ENCODE assay signal across 9 cellular contexts in genomic region chr3:58041826-58042324, GRCh38. TPM values are rescaled to one million over a fixed set of nuclear protein-coding genes. Genes with fewer than 3 reads are reported as not detected.
DNase-seq lines count a peak whose midpoint lies in the region; ATAC-seq, FAIRE-seq and TF ChIP-seq lines count a peak whose summit lies in the region.
"Had no signal": no experiment of that assay in that cellular context is flagged by ENCODE, and none has a peak within 500 bp of the region (broad histone marks: within the 10 kb centered on the region; RNA-seq: fewer than 3 reads in every experiment).

No MANE protein-coding gene starts in this region.

- no peak for FAIRE-seq in D721Med (lab: Jason Lieb, UNC)

- H3K4me1 Mint-ChIP-seq in activated naive CD8-positive, alpha-beta T cell (ENCODE audit: low read depth) = peaks cover 67% of the 10 kb centered on the region
- H3K4me1 Mint-ChIP-seq in activated naive CD8-positive, alpha-beta T cell treated with anti-CD3 and anti-CD28 coated beads for 36 hours = peaks cover 63% of the 10 kb centered on the region
- peaks cover 56% of the 10 kb centered on the region for H3K4me1 Mint-ChIP-seq in nephron

- no peak for DNase-seq in activated naive CD8-positive, alpha-beta T cell treated with anti-CD3 and anti-CD28 coated beads for 36 hours
- DNase-seq in adipocyte (ENCODE audit: low read depth) (peak; percentile 59), D721Med (ENCODE audit: insufficient read length, low spot score) (no peak), NCI-H2029 (lab: John Stamatoyannopoulos, UW) (no peak)
- no peak for DNase-seq in stimulated activated CD4-positive, alpha-beta T cell treated with anti-CD3 and anti-CD28 coated beads, Interleukin-2, amount 100 ng/mL, for 24 hours

- H3K27ac Mint-ChIP-seq in activated naive CD8-positive, alpha-beta T cell = peak overlapping the region; percentile 34
- no peak overlapping the region for H3K27ac Mint-ChIP-seq in activated naive CD8-positive, alpha-beta T cell treated with anti-CD3 and anti-CD28 coated beads for 36 hours
- H3K27ac Mint-ChIP-seq in nephron = peak overlapping the region; percentile 76 to 86 (median 77)
- H3K27ac Mint-ChIP-seq: activated naive CD4-positive, alpha-beta T cell treated with anti-CD3 and anti-CD28 coated beads, Interleukin-2, amount 50 U/mL, for 24 hours had no signal

- H3K4me3 ChIP-seq in adipocyte (ENCODE audit: low read length) = no peak overlapping the region

- no peak overlapping the region for H3K4me3 Mint-ChIP-seq in activated naive CD8-positive, alpha-beta T cell
- no peak overlapping the region for H3K4me3 Mint-ChIP-seq in activated naive CD8-positive, alpha-beta T cell treated with anti-CD3 and anti-CD28 coated beads for 36 hours
- H3K4me3 Mint-ChIP-seq in nephron = no peak overlapping the region
- H3K4me3 Mint-ChIP-seq: activated naive CD4-positive, alpha-beta T cell treated with anti-CD3 and anti-CD28 coated beads, Interleukin-2, amount 50 U/mL, for 24 hours had no signal

- no peaks in the 10 kb centered on the region for H3K36me3 ChIP-seq in adipocyte (ENCODE audit: control insufficient read depth, insufficient read depth, low read length, severe bottlenecking)

- no peak overlapping the region for H3K9ac ChIP-seq in adipocyte (ENCODE audit: low read length)

- H3K4me1 ChIP-seq in adipocyte (ENCODE audit: control insufficient read depth, insufficient read depth, low read length) = peaks cover 48% of the 10 kb centered on the region

- H3K27me3 Mint-ChIP-seq in activated naive CD8-positive, alpha-beta T cell = no peaks in the 10 kb centered on the region
- H3K27me3 Mint-ChIP-seq in activated naive CD8-positive, alpha-beta T cell treated with anti-CD3 and anti-CD28 coated beads for 36 hours = no peaks in the 10 kb centered on the region
- peaks cover 6% of the 10 kb centered on the region for H3K27me3 Mint-ChIP-seq in nephron (ENCODE audit: low read depth)
- H3K27me3 Mint-ChIP-seq: activated naive CD4-positive, alpha-beta T cell treated with anti-CD3 and anti-CD28 coated beads, Interleukin-2, amount 50 U/mL, for 24 hours had no signal

- peak; percentile 85 for ATAC-seq in HG03135 (IDR thresholded peaks at IDR 0.05; ENCODE audit: unreplicated experiment)

- H3K27me3 ChIP-seq in adipocyte (replicated peaks; ENCODE audit: control insufficient read depth, insufficient read depth, low read length) = no peaks in the 10 kb centered on the region

- no peaks in the 10 kb centered on the region for H3K9me3 Mint-ChIP-seq in activated naive CD8-positive, alpha-beta T cell (ENCODE audit: low read depth)
- H3K9me3 Mint-ChIP-seq in activated naive CD8-positive, alpha-beta T cell treated with anti-CD3 and anti-CD28 coated beads for 36 hours = no peaks in the 10 kb centered on the region
- no peaks in the 10 kb centered on the region for H3K9me3 Mint-ChIP-seq in nephron
- H3K9me3 Mint-ChIP-seq: activated naive CD4-positive, alpha-beta T cell treated with anti-CD3 and anti-CD28 coated beads, Interleukin-2, amount 50 U/mL, for 24 hours had no signal

- H3K36me3 Mint-ChIP-seq in activated naive CD8-positive, alpha-beta T cell = peaks cover 5% of the 10 kb centered on the region
- peaks cover 3% of the 10 kb centered on the region for H3K36me3 Mint-ChIP-seq in activated naive CD8-positive, alpha-beta T cell treated with anti-CD3 and anti-CD28 coated beads for 36 hours
- peaks cover 3% of the 10 kb centered on the region for H3K36me3 Mint-ChIP-seq in nephron (ENCODE audit: low read depth)

- TF ChIP-seq CTCF in nephron (IDR thresholded peaks at IDR 0.05; ENCODE audit: unreplicated experiment in 3 of 3) = no peak
- no peak for TF ChIP-seq CTCF in D721Med (IDR thresholded peaks at IDR 0.05; ENCODE audit: insufficient read depth, missing control alignments)

- no peaks in the 10 kb centered on the region for H3K9me3 ChIP-seq in adipocyte (ENCODE audit: control insufficient read depth, low read length)

RNA-seq across cellular contexts. Expression of gene FLNB, which starts 33.7 kb away (rescaled TPM):
- 10 to 100 TPM; 23.2 to 27.4 TPM for total RNA-seq in activated naive CD8-positive, alpha-beta T cell treated with anti-CD3 and anti-CD28 coated beads for 36 hours
